Comparison of ENCODE assay signal across 8 cellular contexts in the genomic region with DNA sequence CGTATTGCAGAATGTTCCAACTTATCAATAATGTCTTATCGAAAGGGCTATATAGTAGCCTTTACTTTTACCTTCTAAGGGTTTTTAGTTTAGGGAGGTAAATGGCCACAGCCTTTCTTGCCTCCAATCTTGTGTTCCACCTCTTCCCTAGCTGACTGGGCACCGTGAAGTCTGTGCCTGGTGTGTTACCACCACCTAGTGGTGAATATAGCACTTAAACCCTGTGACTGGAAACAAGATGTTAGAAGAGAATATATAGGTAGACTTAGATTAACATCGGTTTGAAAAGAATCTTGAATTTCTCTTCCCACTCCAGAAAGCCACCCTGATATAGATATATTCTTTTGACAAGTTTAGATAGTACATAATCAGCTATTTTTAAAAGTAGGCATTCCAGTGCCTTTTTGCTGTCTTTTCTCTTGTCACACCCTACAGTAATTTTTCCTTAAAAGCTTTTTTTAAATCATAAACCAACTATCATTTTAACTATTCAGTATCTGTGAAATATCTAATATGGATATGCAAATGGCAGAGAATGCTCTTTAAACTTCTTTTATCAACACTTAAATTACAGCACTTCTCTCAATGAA. TPM values are rescaled to one million over a fixed set of nuclear protein-coding genes. Genes with fewer than 3 reads are reported as not detected.
DNase-seq lines count a peak whose midpoint lies in the region; ATAC-seq, FAIRE-seq and TF ChIP-seq lines count a peak whose summit lies in the region.

No MANE protein-coding gene starts in this region.

- H3K4me3 ChIP-seq in H1 (ENCODE audit: extremely low read depth in 1 of 4, insufficient read depth in 2 of 4, low read depth in 3 of 4, low read length in 4 of 4): no peak overlapping the region
- H3K4me3 ChIP-seq in mesendoderm (ENCODE audit: low read length): no peak overlapping the region

- H3K4ac ChIP-seq in H1 (replicated peaks; ENCODE audit: insufficient read length, low read depth, low read length): no peak overlapping the region
- H3K4ac ChIP-seq in mesendoderm (ENCODE audit: low read depth, low read length): no peak overlapping the region

- POLR2A ChIA-PET in H1 (lab: Charles Lee; ENCODE audit: partially characterized antibody): interaction anchor here (0.9 kb wide), 1 partner anchor 9 kb away, joined by 3 read pairs; no protein-coding TSS in a partner anchor

- no peak overlapping the region for H2BK15ac ChIP-seq in H1 (ENCODE audit: low read length)
- no peak overlapping the region for H2BK15ac ChIP-seq in mesendoderm (replicated peaks; ENCODE audit: low read depth)

- H3K9me3 ChIP-seq in H1 (ENCODE audit: insufficient read depth in 2 of 2, low read depth in 1 of 2, low read length in 1 of 2): no peaks in the 10 kb centered on the region

- no peak overlapping the region for H4K91ac ChIP-seq in H1 (replicated peaks; ENCODE audit: insufficient read length, low read length)

- no peaks in the 10 kb centered on the region for H3K36me3 ChIP-seq in H1 (ENCODE audit: control insufficient read depth in 2 of 4, insufficient read depth in 4 of 4, low read length in 3 of 4)
- H3K36me3 ChIP-seq in mesendoderm (ENCODE audit: control insufficient read depth, insufficient read depth, low read length): no peaks in the 10 kb centered on the region

- H3K79me2 ChIP-seq in H1 (ENCODE audit: control insufficient read depth in 1 of 2, insufficient read depth in 2 of 2, low read length in 2 of 2): no peaks in the 10 kb centered on the region
- H3K79me2 ChIP-seq in mesendoderm (ENCODE audit: control insufficient read depth, insufficient read depth, low read length): no peaks in the 10 kb centered on the region

- no peaks in the 10 kb centered on the region for H3K23me2 ChIP-seq in H1 (ENCODE audit: low read depth, low read length)

- no peak overlapping the region for H2AFZ ChIP-seq in H1 (ENCODE audit: low read length)

- no peak overlapping the region for H4K8ac ChIP-seq in H1 (ENCODE audit: extremely low read depth, insufficient read depth, low read length)
- no peak overlapping the region for H4K8ac ChIP-seq in mesendoderm (ENCODE audit: low read depth, low read length)

- H3K79me1 ChIP-seq in H1 (ENCODE audit: low read depth, low read length) (no peaks in the 10 kb centered on the region), mesendoderm (ENCODE audit: low read length) (no peaks in the 10 kb centered on the region)

- H2BK12ac ChIP-seq in H1 (ENCODE audit: low read depth, low read length): no peak overlapping the region

- no peak for TF ChIP-seq POLR2A in H1 (IDR thresholded peaks at IDR 0.05; ENCODE audit: control extremely low read depth in 1 of 2, low read depth in 2 of 2, low read length in 2 of 2)

- H3K23ac ChIP-seq in H1 (ENCODE audit: insufficient read length) (no peak overlapping the region), mesendoderm (ENCODE audit: low read length) (no peak overlapping the region)

- DNase-seq in CD1c-positive myeloid dendritic cell (ENCODE audit: extremely low spot score): peak; percentile 65
- DNase-seq in NCI-H2227 treated with DMSO at 0.1 percent for 48 hours (lab: John Stamatoyannopoulos, UW): peak; percentile 44
- peak; percentile 34 to 42 for DNase-seq in activated CD4-positive, alpha-beta T cell treated with anti-CD3 and anti-CD28 coated beads, Interleukin-2, amount 50 U/mL, for 48 hours
- DNase-seq in H1 (ENCODE audit: low read depth in 1 of 2, low spot score in 2 of 2): no peak
- DNase-seq in mesendoderm: peak; percentile 80
- DNase-seq in stimulated activated naive CD4-positive, alpha-beta T cell treated with Interleukin-2 at 50 U/mL for 16 hours (lab: John Stamatoyannopoulos, UW): peak; percentile 22

- H3K14ac ChIP-seq in H1 (ENCODE audit: insufficient read length): no peak overlapping the region

- TF ChIP-seq CTCF in H1 (IDR thresholded peaks at IDR 0.05; ENCODE audit: control extremely low read depth in 1 of 3, insufficient read depth in 1 of 3, low read depth in 1 of 3, low read length in 3 of 3): peak; percentile 50 to 86 (median 82)

- CTCF ChIA-PET in H1 (lab: Charles Lee; ENCODE audit: partially characterized antibody): interaction anchor here (0.7 to 10.0 kb wide), 28 partner anchors 11 to 1311 kb away, joined by 3 to 99 read pairs (median 4); partner anchors contain the start of genes ADH5 and C4orf17

- no peaks in the 10 kb centered on the region; a peak in 1 of 7 replicates for H3K4me1 ChIP-seq in H1 (replicated peaks in 1 of 4; ENCODE audit: control insufficient read depth in 3 of 4, insufficient read depth in 4 of 4, low read length in 3 of 4)
- H3K4me1 ChIP-seq in mesendoderm (ENCODE audit: control insufficient read depth, low read depth, low read length): no peaks in the 10 kb centered on the region

- no peak overlapping the region for H2BK120ac ChIP-seq in H1 (replicated peaks; ENCODE audit: low read depth, low read length)
- H2BK120ac ChIP-seq in mesendoderm (ENCODE audit: low read depth, low read length): no peak overlapping the region

- H3K9ac ChIP-seq in H1 (replicated peaks in 1 of 4; ENCODE audit: extremely low read depth in 1 of 4, low read depth in 3 of 4, low read length in 3 of 4) (no peak overlapping the region), mesendoderm (ENCODE audit: low read length) (no peak overlapping the region)

- H2BK5ac ChIP-seq in H1 (ENCODE audit: low read depth, low read length) (no peak overlapping the region), mesendoderm (ENCODE audit: low read length) (no peak overlapping the region)

- peak; percentile 98 to 99 for TF ChIP-seq RAD21 in H1 (IDR thresholded peaks at IDR 0.05 in 1 of 2, conservative IDR thresholded peaks at IDR 0.05 in 1 of 2; ENCODE audit: low read depth in 2 of 2, low read length in 2 of 2)

- H3K56ac ChIP-seq in H1 (replicated peaks; ENCODE audit: insufficient read length, low read depth, low read length): no peak overlapping the region
- no peak overlapping the region for H3K56ac ChIP-seq in mesendoderm (ENCODE audit: low read length)

- FAIRE-seq in H1 (lab: Jason Lieb, UNC): peak; percentile 92

- no peak overlapping the region for H3K27ac ChIP-seq in H1 (ENCODE audit: low read depth, low read length)
- H3K27ac ChIP-seq in mesendoderm (ENCODE audit: low read depth, low read length): no peak overlapping the region

- no peak for TF ChIP-seq EP300 in H1 (IDR thresholded peaks at IDR 0.05; ENCODE audit: borderline replicate concordance in 1 of 2, low read depth in 2 of 2, low read length in 2 of 2)

- WGBS in H1 (ENCODE audit: extremely low coverage in 1 of 2, insufficient coverage in 1 of 2, insufficient read length in 1 of 2, insufficient replicate concordance in 2 of 2, low coverage in 1 of 2, low lambda C conversion rate in 2 of 2, missing lambda C conversion rate in 1 of 2), 2 experiments: 38% methylated on average over 4 of the region's 4 CpGs; no CpG with 5 or more reads in 1 of the 2 experiments
- WGBS in mesendoderm (ENCODE audit: extremely low coverage, insufficient coverage, low lambda C conversion rate): no CpG with 5 or more reads among the region's 4 CpGs

- H4K5ac ChIP-seq in H1 (ENCODE audit: insufficient read length, low read depth, low read length) (no peak overlapping the region), mesendoderm (ENCODE audit: low read length) (no peak overlapping the region)

- H3K27me3 ChIP-seq in H1 (replicated peaks in 1 of 4; ENCODE audit: control insufficient read depth in 3 of 4, extremely low read depth in 1 of 4, insufficient read depth in 3 of 4, low read length in 3 of 4) (no peaks in the 10 kb centered on the region), mesendoderm (ENCODE audit: insufficient read depth, low read length, poor library complexity) (no peaks in the 10 kb centered on the region)

- H4K20me1 ChIP-seq in H1 (replicated peaks in 1 of 2; ENCODE audit: control insufficient read depth in 1 of 2, insufficient read depth in 2 of 2, low read length in 2 of 2): no peaks in the 10 kb centered on the region

- H2AK5ac ChIP-seq in H1 (ENCODE audit: low read depth, low read length): no peak overlapping the region
- no peak overlapping the region for H2AK5ac ChIP-seq in mesendoderm (ENCODE audit: low read length)

- H3K18ac ChIP-seq in H1 (ENCODE audit: extremely low read depth, low read length) (no peak overlapping the region), mesendoderm (ENCODE audit: low read length) (no peak overlapping the region)

- H3K4me2 ChIP-seq in H1 (ENCODE audit: insufficient read depth in 1 of 2, low read depth in 2 of 2, low read length in 2 of 2): no peak overlapping the region
- H3K4me2 ChIP-seq in mesendoderm (ENCODE audit: low read length): no peak overlapping the region

- H2BK20ac ChIP-seq in H1 (ENCODE audit: low read length): no peak overlapping the region

- ATAC-seq in GM18868 (IDR thresholded peaks at IDR 0.05; ENCODE audit: unreplicated experiment) (peak; percentile 99), HG03064 (IDR thresholded peaks at IDR 0.05; ENCODE audit: low read depth, unreplicated experiment) (peak; percentile 96)

TF ChIP-seq in H1, 55 proteins besides CTCF, POLR2A, EP300 and RAD21 (continues in another document):
- TF ChIP-seq TEAD4 (IDR thresholded peaks at IDR 0.05; ENCODE audit: low read depth, low read length) (no peak), SP2 (IDR thresholded peaks at IDR 0.05; ENCODE audit: low read length) (no peak), EZH2 (IDR thresholded peaks at IDR 0.05; ENCODE audit: low read depth, low read length, severe bottlenecking) (no peak), TCF12 (IDR thresholded peaks at IDR 0.05; ENCODE audit: low read depth, low read length) (no peak)

RNA-seq across cellular contexts. Expression of gene ADH7, which starts 27.8 kb away (rescaled TPM):
- total RNA-seq in H1 (2021; fragmentation: NEBNext Ultra II Directional; extraction: Animal tissue kit (Norgen Biotek cat#: 25700)): not detected in 2 replicates
- polyA plus RNA-seq in H1 (2011; rRNA removed): not detected in 2 replicates
- polyA plus RNA-seq in H1 (2011; cell fraction: cytosol; rRNA removed): not detected
- not detected for polyA plus RNA-seq in H1 (2011; cell fraction: nucleus; rRNA removed)
- polyA plus RNA-seq in H1 (2012, experiment 1 of 2): not detected in 4 replicates
- not detected for polyA plus RNA-seq in H1 (2012, experiment 2 of 2)
- not detected for polyA plus RNA-seq in H1 (2013, experiment 1 of 2)
- polyA plus RNA-seq in H1 (2013, experiment 2 of 2): not detected
- not detected in 2 replicates for polyA minus RNA-seq in H1 (2011; rRNA and poly(A)+ RNA removed)
- not detected for polyA minus RNA-seq in H1 (2011; cell fraction: cytosol; rRNA and poly(A)+ RNA removed)
- polyA minus RNA-seq in H1 (2011; cell fraction: nucleus; rRNA and poly(A)+ RNA removed): not detected
- polyA plus RNA-seq in mesendoderm (2013, experiment 1 of 2): not detected
- polyA plus RNA-seq in mesendoderm (2013, experiment 2 of 2): not detected

RNA-seq across cellular contexts. Expression of gene C4orf17, which starts 47.9 kb away (rescaled TPM):
- total RNA-seq in H1 (2021; fragmentation: NEBNext Ultra II Directional; extraction: Animal tissue kit (Norgen Biotek cat#: 25700)): not detected in 2 replicates
- not detected in 2 replicates for polyA plus RNA-seq in H1 (2011; rRNA removed)
- polyA plus RNA-seq in H1 (2011; cell fraction: cytosol; rRNA removed): not detected
- not detected for polyA plus RNA-seq in H1 (2011; cell fraction: nucleus; rRNA removed)
- polyA plus RNA-seq in H1 (2012, experiment 1 of 2): not detected in 4 replicates
- not detected for polyA plus RNA-seq in H1 (2012, experiment 2 of 2)
- polyA plus RNA-seq in H1 (2013, experiment 1 of 2): not detected
- not detected for polyA plus RNA-seq in H1 (2013, experiment 2 of 2)
- polyA minus RNA-seq in H1 (2011; rRNA and poly(A)+ RNA removed): not detected in 2 replicates
- not detected for polyA minus RNA-seq in H1 (2011; cell fraction: cytosol; rRNA and poly(A)+ RNA removed)
- not detected for polyA minus RNA-seq in H1 (2011; cell fraction: nucleus; rRNA and poly(A)+ RNA removed)
- not detected for polyA plus RNA-seq in mesendoderm (2013, experiment 1 of 2)
- not detected for polyA plus RNA-seq in mesendoderm (2013, experiment 2 of 2)

Comparison
In these comparisons a context has a peak if more than half of its experiments do, and no peak if none do; other contexts are left out.
1. DNase-seq: peak in CD1c-positive myeloid dendritic cell (single experiment), NCI-H2227 treated with DMSO at 0.1 percent for 48 hours (single experiment), activated CD4-positive, alpha-beta T cell treated with anti-CD3 and anti-CD28 coated beads, Interleukin-2, amount 50 U/mL, for 48 hours (2 of 2), mesendoderm (single experiment) and stimulated activated naive CD4-positive, alpha-beta T cell treated with Interleukin-2 at 50 U/mL for 16 hours (single experiment); none in H1 (0 of 2).